In the genomic region with DNA sequence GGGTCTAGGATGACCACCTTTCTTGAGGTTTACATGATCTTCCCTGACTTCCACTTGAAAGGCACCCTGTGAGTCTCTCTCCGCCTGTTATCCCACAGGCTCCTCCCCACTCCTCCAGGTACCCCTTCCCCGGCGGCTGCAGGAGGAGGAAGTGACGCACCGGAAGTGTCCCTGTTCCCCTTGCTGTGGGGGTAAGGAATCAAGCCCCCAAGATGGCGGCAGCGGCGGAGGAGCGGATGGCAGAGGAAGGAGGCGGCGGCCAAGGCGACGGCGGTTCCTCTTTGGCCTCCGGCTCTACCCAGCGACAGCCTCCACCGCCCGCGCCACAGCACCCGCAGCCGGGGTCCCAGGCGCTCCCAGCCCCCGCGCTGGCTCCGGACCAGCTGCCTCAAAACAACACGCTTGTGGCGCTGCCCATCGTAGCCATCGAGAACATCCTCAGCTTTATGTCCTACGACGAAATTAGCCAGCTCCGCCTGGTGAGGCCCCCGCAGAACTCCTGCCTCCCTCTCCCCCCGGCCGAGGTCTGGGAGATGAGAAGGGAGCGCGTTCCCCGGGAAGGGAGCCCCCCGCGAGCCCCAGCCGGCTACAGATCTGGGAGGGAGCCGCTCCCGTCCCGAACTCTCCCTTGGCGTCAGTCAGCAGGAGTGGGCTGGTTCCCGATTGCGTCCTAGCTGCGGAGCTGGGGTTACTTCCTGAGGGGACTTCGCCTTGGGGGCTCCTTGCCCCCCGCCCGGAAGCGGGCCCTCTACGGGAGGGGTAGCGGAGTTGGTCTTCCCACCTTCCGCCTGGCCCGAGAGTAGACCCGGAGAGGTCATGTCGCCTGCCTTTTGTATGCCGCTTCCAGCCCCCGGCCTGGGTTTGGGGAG, we compare ENCODE assay signal across 1 cellular context.
A peak's percentile ranks its signal among the peaks of the same experiment; 100 is the strongest.
TF ChIP-seq lines count a peak whose summit lies in the region.

A gene with protein sequence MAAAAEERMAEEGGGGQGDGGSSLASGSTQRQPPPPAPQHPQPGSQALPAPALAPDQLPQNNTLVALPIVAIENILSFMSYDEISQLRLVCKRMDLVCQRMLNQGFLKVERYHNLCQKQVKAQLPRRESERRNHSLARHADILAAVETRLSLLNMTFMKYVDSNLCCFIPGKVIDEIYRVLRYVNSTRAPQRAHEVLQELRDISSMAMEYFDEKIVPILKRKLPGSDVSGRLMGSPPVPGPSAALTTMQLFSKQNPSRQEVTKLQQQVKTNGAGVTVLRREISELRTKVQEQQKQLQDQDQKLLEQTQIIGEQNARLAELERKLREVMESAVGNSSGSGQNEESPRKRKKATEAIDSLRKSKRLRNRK (plus strand): TSS at position 194 of the 869 bp plus-strand sequence. CDS start 19 bp downstream, at position 213.

TF ChIP-seq in HEK293, 187 proteins besides CTCF, POLR2A, EP300 and RAD21 (continued from another document):
- TF ChIP-seq FEZF1 (tag by site-specific recombination; IDR thresholded peaks at IDR 0.05), result no peak
- peak; percentile 95 for TF ChIP-seq IKZF3 (tag by site-specific recombination; IDR thresholded peaks at IDR 0.05)
- TF ChIP-seq ZNF777 (tag by site-specific recombination; IDR thresholded peaks at IDR 0.05; ENCODE audit: borderline replicate concordance), result no peak
- TF ChIP-seq, protein P1, sequence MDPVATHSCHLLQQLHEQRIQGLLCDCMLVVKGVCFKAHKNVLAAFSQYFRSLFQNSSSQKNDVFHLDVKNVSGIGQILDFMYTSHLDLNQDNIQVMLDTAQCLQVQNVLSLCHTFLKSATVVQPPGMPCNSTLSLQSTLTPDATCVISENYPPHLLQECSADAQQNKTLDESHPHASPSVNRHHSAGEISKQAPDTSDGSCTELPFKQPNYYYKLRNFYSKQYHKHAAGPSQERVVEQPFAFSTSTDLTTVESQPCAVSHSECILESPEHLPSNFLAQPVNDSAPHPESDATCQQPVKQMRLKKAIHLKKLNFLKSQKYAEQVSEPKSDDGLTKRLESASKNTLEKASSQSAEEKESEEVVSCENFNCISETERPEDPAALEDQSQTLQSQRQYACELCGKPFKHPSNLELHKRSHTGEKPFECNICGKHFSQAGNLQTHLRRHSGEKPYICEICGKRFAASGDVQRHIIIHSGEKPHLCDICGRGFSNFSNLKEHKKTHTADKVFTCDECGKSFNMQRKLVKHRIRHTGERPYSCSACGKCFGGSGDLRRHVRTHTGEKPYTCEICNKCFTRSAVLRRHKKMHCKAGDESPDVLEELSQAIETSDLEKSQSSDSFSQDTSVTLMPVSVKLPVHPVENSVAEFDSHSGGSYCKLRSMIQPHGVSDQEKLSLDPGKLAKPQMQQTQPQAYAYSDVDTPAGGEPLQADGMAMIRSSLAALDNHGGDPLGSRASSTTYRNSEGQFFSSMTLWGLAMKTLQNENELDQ (tag by site-specific recombination; IDR thresholded peaks at IDR 0.05; ENCODE audit: low read depth), result no peak
- no peak for TF ChIP-seq ZNF132 (tag by site-specific recombination; IDR thresholded peaks at IDR 0.05; ENCODE audit: borderline replicate concordance)
- TF ChIP-seq ZNF629 (tag by site-specific recombination; IDR thresholded peaks at IDR 0.05), result peak; percentile 94
- peak; percentile 96 for TF ChIP-seq ZNF324 (tag by site-specific recombination; IDR thresholded peaks at IDR 0.05)
- peak; percentile 52; the same call in 1 of the 2 replicates for TF ChIP-seq OVOL3 (tag by site-specific recombination; IDR thresholded peaks at IDR 0.05)
- TF ChIP-seq GFI1B (tag by site-specific recombination; IDR thresholded peaks at IDR 0.05), result no peak
- no peak for TF ChIP-seq ZNF677 (tag by site-specific recombination; IDR thresholded peaks at IDR 0.05)
- no peak for TF ChIP-seq ZNF549 (tag by site-specific recombination; IDR thresholded peaks at IDR 0.05)
- TF ChIP-seq ZNF48 (tag by site-specific recombination; IDR thresholded peaks at IDR 0.05), result no peak
- peak; percentile 38; the same call in 1 of the 2 replicates for TF ChIP-seq EGR2 (tag by site-specific recombination; IDR thresholded peaks at IDR 0.05; ENCODE audit: low read depth)
- TF ChIP-seq ZNF302 (tag by site-specific recombination; IDR thresholded peaks at IDR 0.05; ENCODE audit: low read depth), result no peak
- TF ChIP-seq ZFP69B (tag by site-specific recombination; IDR thresholded peaks at IDR 0.05), result peak; percentile 74; the same call in 1 of the 2 replicates
- no peak for TF ChIP-seq ZNF214 (tag by site-specific recombination; IDR thresholded peaks at IDR 0.05; ENCODE audit: borderline replicate concordance)
- TF ChIP-seq, protein P2, sequence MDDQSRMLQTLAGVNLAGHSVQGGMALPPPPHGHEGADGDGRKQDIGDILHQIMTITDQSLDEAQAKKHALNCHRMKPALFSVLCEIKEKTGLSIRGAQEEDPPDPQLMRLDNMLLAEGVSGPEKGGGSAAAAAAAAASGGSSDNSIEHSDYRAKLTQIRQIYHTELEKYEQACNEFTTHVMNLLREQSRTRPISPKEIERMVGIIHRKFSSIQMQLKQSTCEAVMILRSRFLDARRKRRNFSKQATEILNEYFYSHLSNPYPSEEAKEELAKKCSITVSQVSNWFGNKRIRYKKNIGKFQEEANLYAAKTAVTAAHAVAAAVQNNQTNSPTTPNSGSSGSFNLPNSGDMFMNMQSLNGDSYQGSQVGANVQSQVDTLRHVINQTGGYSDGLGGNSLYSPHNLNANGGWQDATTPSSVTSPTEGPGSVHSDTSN (CRISPR knock-in tag; IDR thresholded peaks at IDR 0.05), result no peak
- TF ChIP-seq HIC1 (tag by site-specific recombination; IDR thresholded peaks at IDR 0.05), result no peak; the same call in 1 of the 2 replicates
- TF ChIP-seq SP2 (tag by site-specific recombination; IDR thresholded peaks at IDR 0.05), result peak; percentile 89
- TF ChIP-seq KLF8 (tag by site-specific recombination; IDR thresholded peaks at IDR 0.05), result peak; percentile 83; the same call in 1 of the 2 replicates
- TF ChIP-seq ZNF292 (tag by site-specific recombination; IDR thresholded peaks at IDR 0.05; ENCODE audit: borderline replicate concordance, low read depth), result no peak
- TF ChIP-seq ZNF488 (tag by site-specific recombination; IDR thresholded peaks at IDR 0.05), result no peak
- peak; percentile 99 for TF ChIP-seq ZBTB48 (tag by site-specific recombination; IDR thresholded peaks at IDR 0.05)
- TF ChIP-seq ZNF747 (tag by site-specific recombination; IDR thresholded peaks at IDR 0.05), result peak; percentile 44; the same call in 1 of the 2 replicates
- TF ChIP-seq MZF1 (tag by site-specific recombination; IDR thresholded peaks at IDR 0.05; ENCODE audit: borderline replicate concordance), result no peak
- TF ChIP-seq GLIS1 (tag by site-specific recombination; IDR thresholded peaks at IDR 0.05), result peak; percentile 77
- TF ChIP-seq ZNF654 (tag by site-specific recombination; IDR thresholded peaks at IDR 0.05; ENCODE audit: low read depth), result no peak
- peak; percentile 73; the same call in 1 of the 2 replicates for TF ChIP-seq ZNF792 (tag by site-specific recombination; IDR thresholded peaks at IDR 0.05)
- no peak for TF ChIP-seq SETDB1 (IDR thresholded peaks at IDR 0.05; ENCODE audit: insufficient read length, low read length)
